21 cellular contexts compared by ENCODE assay signal in the genomic region with DNA sequence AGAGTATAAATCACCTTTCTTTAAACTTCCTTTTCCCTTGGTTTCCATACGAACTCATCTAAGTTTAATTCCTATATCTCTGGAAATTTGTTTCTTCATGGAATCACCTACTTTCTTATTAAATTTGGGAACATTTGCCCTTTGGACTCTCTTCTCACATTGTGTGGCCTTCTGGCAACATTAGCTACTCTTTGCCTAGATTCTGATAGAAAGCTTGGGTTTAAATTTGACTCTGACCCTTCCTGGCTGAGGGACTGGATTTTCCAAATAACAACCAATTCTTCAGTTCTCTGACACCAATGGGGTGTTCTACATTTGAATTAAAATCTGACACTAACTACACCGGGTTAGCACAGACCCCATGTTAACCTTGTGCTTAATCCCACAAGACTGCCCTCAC.
"Had no signal": no experiment of that assay in that cellular context is flagged by ENCODE, and none has a peak within 500 bp of the region (broad histone marks: within the 10 kb centered on the region; RNA-seq: fewer than 3 reads in every experiment).

No MANE protein-coding gene starts in this region.

- H3K27me3 ChIP-seq: neural progenitor cell, right atrium auricular region, stomach, thyroid gland, vagina had no signal

- H3K9ac ChIP-seq: neural progenitor cell had no signal

- H3K36me3 ChIP-seq: neural progenitor cell, prostate gland, right atrium auricular region, stomach, thyroid gland, vagina had no signal

- H3K27ac ChIP-seq: neural progenitor cell, prostate gland, right atrium auricular region, stomach, thyroid gland, vagina had no signal

- H3K4me1 ChIP-seq: neural progenitor cell, prostate gland, right atrium auricular region, stomach, thyroid gland, vagina had no signal

- H3K9me3 Mint-ChIP-seq: naive thymus-derived CD4-positive, alpha-beta T cell; nephron; neural progenitor cell had no signal

- DNase-seq: dorsolateral prefrontal cortex; effector CD4-positive, alpha-beta T cell; hypothalamus; mesendoderm; midbrain; naive thymus-derived CD4-positive, alpha-beta T cell; stimulated activated CD4-positive, alpha-beta T cell treated with anti-CD3 and anti-CD28 coated beads, Interleukin-12 subunit alpha, Interleukin-12 subunit beta, amount 100 ng/mL, for 4 hours; stimulated activated CD4-positive, alpha-beta T cell treated with anti-CD3 and anti-CD28 coated beads, Interleukin-1b, Interleukin-23, amount 100 ng/mL, for 48 hours; stimulated activated CD4-positive, alpha-beta T cell treated with anti-CD3 and anti-CD28 coated beads, Interleukin-4, amount 100 ng/mL, for 1 hour; stimulated activated CD8-positive, alpha-beta memory T cell treated with anti-CD3 and anti-CD28 coated beads, Interleukin-4, amount 100 ng/mL, for 48 hours; stimulated activated naive CD4-positive, alpha-beta T cell treated with Interleukin-2 at 50 U/mL for 16 hours; stomach; thyroid gland; trophoblast cell had no signal

- H3K4me2 ChIP-seq: neural progenitor cell, smooth muscle cell had no signal

- H3K4me3 ChIP-seq: neural progenitor cell, prostate gland, right atrium auricular region, smooth muscle cell, stomach, thyroid gland, vagina had no signal

- H3K36me3 Mint-ChIP-seq: naive thymus-derived CD4-positive, alpha-beta T cell; neural progenitor cell had no signal

- H3K4me3 Mint-ChIP-seq: naive thymus-derived CD4-positive, alpha-beta T cell; nephron; neural progenitor cell had no signal

- H3K9me3 ChIP-seq: prostate gland, right atrium auricular region, stomach, thyroid gland, vagina had no signal

- H2AFZ ChIP-seq: neural progenitor cell had no signal

- ATAC-seq: naive thymus-derived CD4-positive, alpha-beta T cell; sciatic nerve had no signal

- H3K27ac Mint-ChIP-seq: naive thymus-derived CD4-positive, alpha-beta T cell; nephron; neural progenitor cell had no signal
